1 cellular context compared by ENCODE assay signal in the genomic region with DNA sequence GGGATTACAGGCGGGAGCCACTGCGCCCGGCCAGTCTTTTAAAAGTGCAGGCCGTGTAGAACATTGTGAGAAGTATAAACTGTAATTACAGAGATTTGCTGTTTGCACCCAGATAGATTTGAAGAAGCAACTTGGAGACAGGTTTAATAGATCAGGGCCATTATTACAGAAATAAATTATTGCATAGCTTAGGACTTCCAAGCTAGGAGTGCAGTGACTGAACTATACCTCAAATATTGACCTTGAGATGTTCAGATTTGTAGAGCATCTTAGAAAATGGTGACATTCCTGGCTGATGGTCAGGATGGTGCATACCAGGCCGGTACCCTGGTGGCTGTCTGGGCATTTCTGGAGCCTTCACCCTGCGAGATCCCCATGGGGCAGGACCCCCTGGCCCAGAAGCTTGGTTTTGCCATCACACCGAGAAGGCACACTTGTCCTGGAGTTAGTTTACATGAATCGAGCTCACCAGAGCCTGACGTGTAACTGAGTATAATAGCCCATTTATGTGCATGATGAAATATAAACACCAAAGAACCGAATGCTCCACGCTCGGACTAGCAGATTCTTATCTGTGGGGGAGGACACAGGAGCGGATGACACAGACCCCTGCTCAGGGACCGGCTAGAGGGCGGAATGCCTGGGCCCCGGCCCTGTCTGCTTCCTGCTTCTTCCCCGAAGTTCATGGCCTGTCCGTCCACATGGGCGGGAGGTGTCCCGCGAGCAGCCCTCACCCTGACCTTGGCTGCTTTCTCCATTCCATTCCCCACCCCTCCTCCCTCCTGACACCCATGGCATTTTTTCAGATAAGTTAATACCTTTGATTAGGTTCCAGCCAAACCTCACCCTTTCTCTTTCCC.
TF ChIP-seq lines count a peak whose summit lies in the region.

No MANE protein-coding gene starts in this region.

TF ChIP-seq in HepG2, 621 proteins besides CTCF, POLR2A, EP300 and RAD21 (continued from another document):
- peak; percentile 12; the same call in 1 of the 2 replicates for TF ChIP-seq ZBTB38 (CRISPR knock-in tag; IDR thresholded peaks at IDR 0.05)
- TF ChIP-seq SOX13 (IDR thresholded peaks at IDR 0.05), result no peak
- TF ChIP-seq SOX13 (CRISPR knock-in tag; conservative IDR thresholded peaks at IDR 0.05 in 1 of 2, IDR thresholded peaks at IDR 0.05 in 1 of 2), result peak in 1 of 2 experiments; percentile 73; a peak in 2 of 4 replicates
- no peak for TF ChIP-seq PCBP1 (IDR thresholded peaks at IDR 0.05; ENCODE audit: borderline replicate concordance, low read depth, low read length)
